ENCODE assay signal across 8 cellular contexts in genomic region chr11:33256031-33256807, GRCh38. TPM values are rescaled to one million over a fixed set of nuclear protein-coding genes. Genes with fewer than 3 reads are reported as not detected.
DNase-seq lines count a peak whose midpoint lies in the region; ATAC-seq and TF ChIP-seq lines count a peak whose summit lies in the region.

No MANE protein-coding gene starts in this region.

- intact Hi-C loops in naive thymus-derived CD4-positive, alpha-beta T cell (cut with micrococcal nuclease) = loop anchor here (2.0 to 10.0 kb wide), 15 partner anchors 36 to 1889 kb away; partner anchors contain the start of genes CAPRIN1 (in 2 of the 2), DCDC1 (in 2 of the 2), DNAJC24 (in 2 of the 2) and TCP11L1 (in 2 of the 2)

- H3K4me3 ChIP-seq in naive thymus-derived CD4-positive, alpha-beta T cell (ENCODE audit: low read length) = peak overlapping the region; percentile 63

- no peaks in the 10 kb centered on the region for H3K9me3 Mint-ChIP-seq in chondrocyte (ENCODE audit: low read depth)
- H3K9me3 Mint-ChIP-seq in naive thymus-derived CD4-positive, alpha-beta T cell = no peaks in the 10 kb centered on the region

- POLR2A ChIA-PET in naive thymus-derived CD4-positive, alpha-beta T cell (lab: Charles Lee) = interaction anchor here (0.6 to 0.9 kb wide), 3 partner anchors 11 to 213 kb away, joined by 3 read pairs; no protein-coding TSS in a partner anchor

- ATAC-seq in naive thymus-derived CD4-positive, alpha-beta T cell = no peak
- ATAC-seq in HG02642 (IDR thresholded peaks at IDR 0.05; ENCODE audit: poor library complexity, unreplicated experiment) = no peak

- H3K27ac Mint-ChIP-seq in chondrocyte (ENCODE audit: unreplicated experiment) = peak overlapping the region; percentile 97
- peak overlapping the region; percentile 94 to 99 (median 96) for H3K27ac Mint-ChIP-seq in naive thymus-derived CD4-positive, alpha-beta T cell

- H3K4me1 ChIP-seq in naive thymus-derived CD4-positive, alpha-beta T cell (ENCODE audit: control insufficient read depth in 2 of 2, insufficient read depth in 2 of 2, low read length in 2 of 2) = peaks cover 20 to 22% of the 10 kb centered on the region in 2 donors

- H3K36me3 ChIP-seq in naive thymus-derived CD4-positive, alpha-beta T cell (ENCODE audit: control insufficient read depth in 2 of 3, insufficient read depth in 3 of 3, low read length in 3 of 3) = peaks cover 0 to 6% (median 0%) of the 10 kb centered on the region in 3 experiments

- no peaks in the 10 kb centered on the region for H3K27me3 ChIP-seq in naive thymus-derived CD4-positive, alpha-beta T cell (ENCODE audit: control insufficient read depth in 2 of 2, insufficient read depth in 2 of 2, low read length in 2 of 2)

- TF ChIP-seq CTCF in chondrocyte (IDR thresholded peaks at IDR 0.05) = no peak

- H3K27ac ChIP-seq in naive thymus-derived CD4-positive, alpha-beta T cell (ENCODE audit: low read depth, low read length) = peak overlapping the region; percentile 97

- peak overlapping the region; percentile 96 for H3K4me3 Mint-ChIP-seq in chondrocyte (ENCODE audit: unreplicated experiment)
- H3K4me3 Mint-ChIP-seq in naive thymus-derived CD4-positive, alpha-beta T cell = peak overlapping the region; percentile 90 to 99 (median 92)

- H3K4me1 Mint-ChIP-seq in chondrocyte (ENCODE audit: low read depth) = peaks cover 28% of the 10 kb centered on the region
- H3K4me1 Mint-ChIP-seq in naive thymus-derived CD4-positive, alpha-beta T cell = peaks cover 13 to 37% (median 29%) of the 10 kb centered on the region in 7 donors

- no peaks in the 10 kb centered on the region for H3K27me3 Mint-ChIP-seq in chondrocyte (ENCODE audit: low read depth)
- H3K27me3 Mint-ChIP-seq in naive thymus-derived CD4-positive, alpha-beta T cell = peaks cover 0 to 4% (median 0%) of the 10 kb centered on the region in 5 donors

- no peaks in the 10 kb centered on the region for H3K9me3 ChIP-seq in naive thymus-derived CD4-positive, alpha-beta T cell (ENCODE audit: control insufficient read depth in 2 of 3, low read length in 3 of 3)

- DNase-seq in EH (ENCODE audit: low read depth) (peak; percentile 40), NCI-H2227 treated with DMSO at 0.1 percent for 48 hours (lab: John Stamatoyannopoulos, UW) (peak; percentile 62), chondrocyte (ENCODE audit: low spot score) (no peak), ureter (ENCODE audit: low spot score) (no peak), midbrain (lab: John Stamatoyannopoulos, UW) (no peak), NCI-H446 treated with DMSO at 0.1 percent for 48 hours (lab: John Stamatoyannopoulos, UW) (no peak)
- no peak for DNase-seq in naive thymus-derived CD4-positive, alpha-beta T cell

- CTCF ChIA-PET in naive thymus-derived CD4-positive, alpha-beta T cell (lab: Charles Lee) = interaction anchor here (0.6 to 1.3 kb wide), 2 partner anchors 8 to 86 kb away, joined by 3 to 4 read pairs; no protein-coding TSS in a partner anchor

- H3K36me3 Mint-ChIP-seq in chondrocyte (ENCODE audit: low read depth) = no peaks in the 10 kb centered on the region
- H3K36me3 Mint-ChIP-seq in naive thymus-derived CD4-positive, alpha-beta T cell = peaks cover 0 to 4% (median 0%) of the 10 kb centered on the region in 5 donors

RNA-seq across cellular contexts. Expression of gene HIPK3, which starts 1.0 kb away (rescaled TPM):
- total RNA-seq in chondrocyte (77.6 to 83.0 TPM (median 80.1 TPM) in 3 replicates), ureter (160 TPM)
- total RNA-seq in naive thymus-derived CD4-positive, alpha-beta T cell = 10 to 100 TPM; 41.2 to 92.5 (median 70.8) TPM
- polyA plus RNA-seq in naive thymus-derived CD4-positive, alpha-beta T cell = 10 to 100 TPM; 24.0 to 36.1 TPM

Comparison
In these comparisons a context has a peak if more than half of its experiments do, and no peak if none do; other contexts are left out.
1. DNase-seq: peak in EH (single experiment) and NCI-H2227 treated with DMSO at 0.1 percent for 48 hours (single experiment); none in chondrocyte (single experiment), naive thymus-derived CD4-positive, alpha-beta T cell (0 of 9), ureter (single experiment), midbrain (single experiment) and NCI-H446 treated with DMSO at 0.1 percent for 48 hours (single experiment).